In the genomic region with DNA sequence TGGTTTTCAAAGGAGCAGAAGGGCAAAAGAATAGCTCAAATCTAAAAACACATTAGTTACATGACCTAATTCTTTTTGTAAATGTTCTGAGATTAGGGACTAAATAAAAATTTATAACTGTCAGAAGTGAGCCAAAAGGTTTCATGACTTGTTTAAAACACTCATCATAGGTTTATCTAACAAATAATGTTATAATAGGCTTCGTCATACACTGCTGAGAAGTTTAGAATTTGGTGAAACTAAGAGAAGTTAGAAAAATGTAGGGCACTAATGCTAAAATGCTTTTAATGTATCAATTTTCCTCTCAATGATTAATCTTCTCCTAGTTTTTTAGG, we compare ENCODE assay signal across 17 cellular contexts.
A peak's percentile ranks its signal among the peaks of the same experiment; 100 is the strongest.
DNase-seq lines count a peak whose midpoint lies in the region; ATAC-seq and TF ChIP-seq lines count a peak whose summit lies in the region.
"Had no signal": no experiment of that assay in that cellular context is flagged by ENCODE, and none has a peak within 500 bp of the region (broad histone marks: within the 10 kb centered on the region; RNA-seq: fewer than 3 reads in every experiment).

No MANE protein-coding gene starts in this region.

- H2BK5ac ChIP-seq in mesenchymal stem cell (ENCODE audit: low read depth, low read length, poor library complexity, severe bottlenecking) = no peak overlapping the region

- H2BK120ac ChIP-seq in mesenchymal stem cell (ENCODE audit: low read depth, low read length) = no peak overlapping the region

- H4K91ac ChIP-seq in mesenchymal stem cell (ENCODE audit: low read length) = no peak overlapping the region

- CTCF ChIA-PET in mammary epithelial cell (lab: Charles Lee; ENCODE audit: low non-redundant PET) = no interaction called here

- no peak overlapping the region for H3K18ac ChIP-seq in mesenchymal stem cell (ENCODE audit: low read depth in 1 of 2, low read length in 2 of 2)

- H4K8ac ChIP-seq in mesenchymal stem cell (ENCODE audit: low read length) = no peak overlapping the region

- H3K4ac ChIP-seq in mesenchymal stem cell (ENCODE audit: low read depth in 1 of 2, low read length in 2 of 2) = no peak overlapping the region

- peaks cover 12% of the 10 kb centered on the region for H3K4me1 ChIP-seq in mammary epithelial cell (ENCODE audit: insufficient read depth, low read length)
- H3K4me1 ChIP-seq in breast epithelium = no peaks in the 10 kb centered on the region
- no peaks in the 10 kb centered on the region for H3K4me1 ChIP-seq in mesenchymal stem cell (ENCODE audit: control insufficient read depth, insufficient read depth, low read depth, low read length)
- no peaks in the 10 kb centered on the region for H3K4me1 ChIP-seq in osteoblast (ENCODE audit: insufficient read depth, low read length)
- H3K4me1 ChIP-seq: A549, Caco-2 had no signal

- H3K79me2 ChIP-seq in mammary epithelial cell (ENCODE audit: insufficient read depth, low read length) (no peaks in the 10 kb centered on the region), osteoblast (ENCODE audit: insufficient read depth, low read length) (no peaks in the 10 kb centered on the region)

- H3K27ac ChIP-seq in mammary epithelial cell (ENCODE audit: insufficient read depth, low read depth, low read length) = no peak overlapping the region
- H3K27ac ChIP-seq in breast epithelium = no peak overlapping the region
- no peak overlapping the region for H3K27ac ChIP-seq in mesenchymal stem cell (ENCODE audit: low read length, poor library complexity, severe bottlenecking)
- no peak overlapping the region for H3K27ac ChIP-seq in osteoblast (ENCODE audit: low read depth, low read length)
- H3K27ac ChIP-seq: 22Rv1, A549, C4-2B had no signal

- H3K36me3 ChIP-seq in mammary epithelial cell (ENCODE audit: insufficient read depth, low read length) (no peaks in the 10 kb centered on the region), breast epithelium (no peaks in the 10 kb centered on the region), mesenchymal stem cell (ENCODE audit: control insufficient read depth in 1 of 2, insufficient read depth in 2 of 2, low read depth in 1 of 2, low read length in 2 of 2) (no peaks in the 10 kb centered on the region), osteoblast (ENCODE audit: insufficient read depth, low read length) (no peaks in the 10 kb centered on the region)

- H3K4me2 ChIP-seq in mammary epithelial cell (ENCODE audit: insufficient read depth, low read depth, low read length) (peak overlapping the region; percentile 66), mesenchymal stem cell (ENCODE audit: low read length, poor library complexity, severe bottlenecking) (no peak overlapping the region), osteoblast (ENCODE audit: insufficient read depth, low read length) (no peak overlapping the region)
- H3K4me2 ChIP-seq: A549 had no signal

- no peak overlapping the region for H3K4me3 ChIP-seq in mammary epithelial cell (replicated peaks in 1 of 3; ENCODE audit: insufficient read depth in 1 of 3, low read depth in 2 of 3, low read length in 3 of 3)
- H3K4me3 ChIP-seq in breast epithelium = no peak overlapping the region
- H3K4me3 ChIP-seq in mesenchymal stem cell (ENCODE audit: insufficient read depth in 1 of 2, low read depth in 1 of 2, low read length in 2 of 2) = peak overlapping the region in 1 of 2 experiments; percentile 2
- no peak overlapping the region for H3K4me3 ChIP-seq in osteoblast (ENCODE audit: insufficient read depth, low read length)
- H3K4me3 ChIP-seq: A549 had no signal

- intact Hi-C loops in mammary epithelial cell (cut with micrococcal nuclease) = no loop called here
- intact Hi-C loops in breast epithelium (cut with DNase I; ENCODE audit: low total_unique reads) = no loop called here

- TF ChIP-seq POLR2A in breast epithelium (IDR thresholded peaks at IDR 0.05) = no peak

- 100% methylated on average over 1 of the region's 1 CpG for WGBS in mammary epithelial cell (ENCODE audit: low coverage, missing lambda C conversion rate)
- WGBS in mesenchymal stem cell = no CpG with 5 or more reads among the region's 1 CpG

- no peaks in the 10 kb centered on the region for H3K79me1 ChIP-seq in mesenchymal stem cell (replicated peaks; ENCODE audit: low read length, poor library complexity, severe bottlenecking)

- in situ Hi-C loops in mammary epithelial cell (cut with MboI; ENCODE audit: low sequenced_read_pairs in 2 of 2) = no loop called here

- no peak overlapping the region for H2BK12ac ChIP-seq in mesenchymal stem cell (ENCODE audit: low read length in 2 of 2)

- H3K9me3 ChIP-seq in mammary epithelial cell (replicated peaks; ENCODE audit: insufficient read depth, low read length) (no peaks in the 10 kb centered on the region), breast epithelium (no peaks in the 10 kb centered on the region), mesenchymal stem cell (ENCODE audit: control insufficient read depth, low read length) (no peaks in the 10 kb centered on the region), osteoblast (ENCODE audit: low read depth, low read length) (no peaks in the 10 kb centered on the region)
- H3K9me3 ChIP-seq: A549, Caco-2 had no signal

- BruUV-seq in mammary epithelial cell (replicated peaks; lab: Mats Ljungman, UMichigan) = no TSS peak

- no peak overlapping the region for H2BK15ac ChIP-seq in mesenchymal stem cell (ENCODE audit: low read depth, poor library complexity, severe bottlenecking)

- H2AFZ ChIP-seq in mammary epithelial cell (ENCODE audit: low read depth, low read length) = no peak overlapping the region
- H2AFZ ChIP-seq in mesenchymal stem cell (ENCODE audit: low read depth, low read length) = no peak overlapping the region
- H2AFZ ChIP-seq in osteoblast (ENCODE audit: low read length) = no peak overlapping the region

- H3K27me3 ChIP-seq in mammary epithelial cell (ENCODE audit: insufficient read depth, low read length) (no peaks in the 10 kb centered on the region), breast epithelium (no peaks in the 10 kb centered on the region), mesenchymal stem cell (ENCODE audit: control insufficient read depth in 1 of 2, insufficient read depth in 1 of 2, low read length in 2 of 2) (peaks cover 0 to 3% of the 10 kb centered on the region in 2 experiments), osteoblast (ENCODE audit: insufficient read depth, low read length) (peaks cover 4% of the 10 kb centered on the region)

- dilution Hi-C loops in mammary epithelial cell (cut with HindIII; ENCODE audit: low sequenced_read_pairs) = no loop called here

- no peak overlapping the region for H2AK5ac ChIP-seq in mesenchymal stem cell (ENCODE audit: low read length, severe bottlenecking)

- H3K14ac ChIP-seq in mesenchymal stem cell (ENCODE audit: low read length in 2 of 2) = no peak overlapping the region

- no peak for ATAC-seq in HG03108 (IDR thresholded peaks at IDR 0.05; ENCODE audit: unreplicated experiment)
- ATAC-seq: A549, HCT116, HepG2 had no signal

- DNase-seq in mammary epithelial cell = no peak
- DNase-seq in breast epithelium (ENCODE audit: low spot score in 2 of 2) = no peak
- DNase-seq in mesenchymal stem cell = no peak
- peak; percentile 0 for DNase-seq in osteoblast (ENCODE audit: insufficient read length, low spot score, missing footprints)
- DNase-seq in dermis blood vessel endothelial cell = no peak
- no peak for DNase-seq in ecto neural progenitor cell (ENCODE audit: low spot score)
- DNase-seq: AML-193; Caco-2; CD4-positive, alpha-beta T cell; GOT3; H7 had no signal

- no peak overlapping the region for H3K23ac ChIP-seq in mesenchymal stem cell (ENCODE audit: low read length in 2 of 2)

- H4K20me1 ChIP-seq in mammary epithelial cell (ENCODE audit: insufficient read depth, low read length) = no peaks in the 10 kb centered on the region
- no peaks in the 10 kb centered on the region for H4K20me1 ChIP-seq in osteoblast (ENCODE audit: insufficient read depth, low read length)

- no peak for TF ChIP-seq CTCF in mammary epithelial cell (conservative IDR thresholded peaks at IDR 0.05 in 1 of 2, IDR thresholded peaks at IDR 0.05 in 1 of 2; ENCODE audit: extremely low read depth in 1 of 2, insufficient read depth in 1 of 2, low read depth in 1 of 2, low read length in 2 of 2)
- TF ChIP-seq CTCF in breast epithelium (IDR thresholded peaks at IDR 0.05) = no peak
- TF ChIP-seq CTCF in osteoblast (IDR thresholded peaks at IDR 0.05; ENCODE audit: extremely low read depth, low read depth, low read length) = no peak

- H3K9ac ChIP-seq in mammary epithelial cell (ENCODE audit: insufficient read depth, low read length) = no peak overlapping the region
- H3K9ac ChIP-seq in mesenchymal stem cell (ENCODE audit: low read length) = peak overlapping the region; percentile 3
